8 cellular contexts compared by ENCODE assay signal in genomic region chr1:3747522-3747848, GRCh38. TPM values are rescaled to one million over a fixed set of nuclear protein-coding genes. Genes with fewer than 3 reads are reported as not detected.
DNase-seq lines count a peak whose midpoint lies in the region; ATAC-seq, FAIRE-seq and TF ChIP-seq lines count a peak whose summit lies in the region.

No MANE protein-coding gene starts in this region.

- H3K36me3 Mint-ChIP-seq in activated CD4-positive, alpha-beta T cell treated with anti-CD3 and anti-CD28 coated beads, Interleukin-2, amount 10 ng/mL, durations not matched to agents 24 days and 14 days (ENCODE audit: low read depth): peaks cover 4% of the 10 kb centered on the region
- peaks cover 2% of the 10 kb centered on the region for H3K36me3 Mint-ChIP-seq in astrocyte (ENCODE audit: low read depth, unreplicated experiment)

- no peak for TF ChIP-seq POLR2A in testis (IDR thresholded peaks at IDR 0.05)

- H3K9me3 ChIP-seq in astrocyte (ENCODE audit: insufficient read depth, low read depth, low read length) (no peaks in the 10 kb centered on the region), lower lobe of right lung (no peaks in the 10 kb centered on the region), testis (no peaks in the 10 kb centered on the region)

- no peaks in the 10 kb centered on the region for H3K9me3 Mint-ChIP-seq in activated CD4-positive, alpha-beta T cell treated with anti-CD3 and anti-CD28 coated beads, Interleukin-2, amount 10 ng/mL, durations not matched to agents 24 days and 14 days
- no peaks in the 10 kb centered on the region for H3K9me3 Mint-ChIP-seq in astrocyte (ENCODE audit: unreplicated experiment)

- H3K27me3 ChIP-seq in astrocyte (ENCODE audit: insufficient read depth, low read length) (peaks cover 11% of the 10 kb centered on the region), lower lobe of right lung (ENCODE audit: low read depth) (peaks cover 3% of the 10 kb centered on the region), testis (no peaks in the 10 kb centered on the region)

- H4K20me1 ChIP-seq in astrocyte (ENCODE audit: insufficient read depth, low read length): peaks cover 22% of the 10 kb centered on the region

- no peak for DNase-seq in activated CD4-positive, alpha-beta T cell treated with anti-CD3 and anti-CD28 coated beads, Interleukin-2, amount 10 ng/mL, durations not matched to agents 24 days and 14 days
- no peak for DNase-seq in activated CD4-positive, alpha-beta T cell treated with anti-CD3 and anti-CD28 coated beads for 48 hours
- DNase-seq in astrocyte (ENCODE audit: low read depth): no peak
- no peak for DNase-seq in lower lobe of right lung
- no peak for DNase-seq in testis
- no peak for DNase-seq in LoVo (ENCODE audit: low spot score)
- no peak for DNase-seq in activated effector memory CD4-positive, alpha-beta T cell treated with Interleukin-2 at 50 U/mL for 16 hours

- no peak for FAIRE-seq in astrocyte (lab: Jason Lieb, UNC)

- H3K4me1 ChIP-seq in astrocyte (ENCODE audit: insufficient read depth, low read length): peaks cover 3% of the 10 kb centered on the region
- peaks cover 18% of the 10 kb centered on the region for H3K4me1 ChIP-seq in lower lobe of right lung
- peaks cover 21% of the 10 kb centered on the region for H3K4me1 ChIP-seq in testis

- H3K27me3 Mint-ChIP-seq in activated CD4-positive, alpha-beta T cell treated with anti-CD3 and anti-CD28 coated beads, Interleukin-2, amount 10 ng/mL, durations not matched to agents 24 days and 14 days: no peaks in the 10 kb centered on the region
- peaks cover 12% of the 10 kb centered on the region for H3K27me3 Mint-ChIP-seq in astrocyte (ENCODE audit: low read depth, unreplicated experiment)

- H3K4me2 ChIP-seq in astrocyte (ENCODE audit: low read length): peak overlapping the region; percentile 87

- H3K4me1 Mint-ChIP-seq in activated CD4-positive, alpha-beta T cell treated with anti-CD3 and anti-CD28 coated beads, Interleukin-2, amount 10 ng/mL, durations not matched to agents 24 days and 14 days: peaks cover 18% of the 10 kb centered on the region
- H3K4me1 Mint-ChIP-seq in astrocyte (ENCODE audit: low read depth, unreplicated experiment): no peaks in the 10 kb centered on the region

- TF ChIP-seq CTCF in astrocyte (IDR thresholded peaks at IDR 0.05; ENCODE audit: insufficient read depth, low read depth, low read length): no peak
- no peak for TF ChIP-seq CTCF in lower lobe of right lung (IDR thresholded peaks at IDR 0.05)
- no peak for TF ChIP-seq CTCF in testis (IDR thresholded peaks at IDR 0.05)

- H3K27ac Mint-ChIP-seq in activated CD4-positive, alpha-beta T cell treated with anti-CD3 and anti-CD28 coated beads, Interleukin-2, amount 10 ng/mL, durations not matched to agents 24 days and 14 days: no peak overlapping the region
- peak overlapping the region; percentile 34 for H3K27ac Mint-ChIP-seq in astrocyte (ENCODE audit: unreplicated experiment)

- peaks cover 3% of the 10 kb centered on the region for H3K79me2 ChIP-seq in astrocyte (ENCODE audit: insufficient read depth, low read length)

- ATAC-seq in lower lobe of right lung (no peak), HG03139 (IDR thresholded peaks at IDR 0.05; ENCODE audit: unreplicated experiment) (no peak)

- H3K4me3 Mint-ChIP-seq in activated CD4-positive, alpha-beta T cell treated with anti-CD3 and anti-CD28 coated beads, Interleukin-2, amount 10 ng/mL, durations not matched to agents 24 days and 14 days: peak overlapping the region; percentile 81
- H3K4me3 Mint-ChIP-seq in astrocyte (ENCODE audit: unreplicated experiment): peak overlapping the region; percentile 81

- 32% methylated on average over 6 of the region's 6 CpGs for WGBS in testis, 2 donors

- H3K27ac ChIP-seq in astrocyte (ENCODE audit: low read depth, low read length) (no peak overlapping the region), lower lobe of right lung (peak overlapping the region; percentile 68), testis (peak overlapping the region in 1 of 2 donors; percentile 28)

- peak overlapping the region; percentile 63 for H3K4me3 ChIP-seq in astrocyte (ENCODE audit: insufficient read depth, low read depth, low read length)
- H3K4me3 ChIP-seq in lower lobe of right lung: peak overlapping the region; percentile 78
- peak overlapping the region; percentile 66 to 77 for H3K4me3 ChIP-seq in testis

- H3K36me3 ChIP-seq in astrocyte (ENCODE audit: insufficient read depth, low read length) (no peaks in the 10 kb centered on the region), lower lobe of right lung (peaks cover 10% of the 10 kb centered on the region), testis (ENCODE audit: low read depth, missing control alignments) (no peaks in the 10 kb centered on the region)

- H2AFZ ChIP-seq in astrocyte (ENCODE audit: low read depth, low read length): peak overlapping the region; percentile 75

- H3K9ac ChIP-seq in astrocyte (ENCODE audit: low read length): peak overlapping the region; percentile 77

- intact Hi-C loops in activated CD4-positive, alpha-beta T cell treated with anti-CD3 and anti-CD28 coated beads, Interleukin-2, amount 10 ng/mL, durations not matched to agents 24 days and 14 days (cut with micrococcal nuclease): loop anchor here (1.0 kb wide), 1 partner anchor 49 kb away; the partner anchor contains the start of gene LRRC47
- intact Hi-C loops in lower lobe of right lung (cut with DNase I): no loop called here
- intact Hi-C loops in testis (cut with DNase I; ENCODE audit: low total_unique reads): no loop called here

RNA-seq across cellular contexts. Expression of gene CCDC27, which starts 4.8 kb away (rescaled TPM):
- total RNA-seq in activated CD4-positive, alpha-beta T cell treated with anti-CD3 and anti-CD28 coated beads, Interleukin-2, amount 10 ng/mL, durations not matched to agents 24 days and 14 days: not detected in 2 replicates
- total RNA-seq in astrocyte (not detected in 2 replicates), lower lobe of right lung (not detected), testis (10 to 100 TPM; 10.6 to 18.3 TPM)
- polyA plus RNA-seq in testis (ENCODE audit: insufficient read depth, low read depth, low replicate concordance): 28.4 TPM

RNA-seq across cellular contexts. Expression of gene SMIM1, which starts 25.1 kb away (rescaled TPM):
- 0.66 and 1.4 TPM in 2 replicates for total RNA-seq in activated CD4-positive, alpha-beta T cell treated with anti-CD3 and anti-CD28 coated beads, Interleukin-2, amount 10 ng/mL, durations not matched to agents 24 days and 14 days
- total RNA-seq in astrocyte: 6.4 and 6.6 TPM in 2 replicates
- 8.5 TPM for total RNA-seq in lower lobe of right lung
- 100 to 1,000 TPM; 205 to 213 TPM for total RNA-seq in testis
- polyA plus RNA-seq in testis (ENCODE audit: insufficient read depth, low read depth, low replicate concordance): 92.9 TPM

RNA-seq across cellular contexts. Expression of gene LRRC47, which starts 48.8 kb away (rescaled TPM):
- total RNA-seq in activated CD4-positive, alpha-beta T cell treated with anti-CD3 and anti-CD28 coated beads, Interleukin-2, amount 10 ng/mL, durations not matched to agents 24 days and 14 days: 40.8 and 46.0 TPM in 2 replicates
- 48.7 and 51.5 TPM in 2 replicates for total RNA-seq in astrocyte
- total RNA-seq in lower lobe of right lung: 34.4 TPM
- 10 to 100 TPM; 45.9 to 46.6 TPM for total RNA-seq in testis
- 27.6 TPM for polyA plus RNA-seq in testis (ENCODE audit: insufficient read depth, low read depth, low replicate concordance)

Comparison
In these comparisons a context has a peak if more than half of its experiments do, and no peak if none do; other contexts are left out.
1. RNA of gene CCDC27, which starts 4.8 kb away (total RNA-seq): 10.6 to 18.3 TPM in testis; not detected in activated CD4-positive, alpha-beta T cell treated with anti-CD3 and anti-CD28 coated beads, Interleukin-2, amount 10 ng/mL, durations not matched to agents 24 days and 14 days, not detected in astrocyte and not detected in lower lobe of right lung (single experiment); every median in the first group is over 10 times any median in the second.
2. RNA of gene SMIM1, which starts 25.1 kb away (total RNA-seq): 205 to 213 TPM in testis; 8.5 TPM in lower lobe of right lung (single experiment), 6.4 to 6.6 TPM in astrocyte and 0.66 to 1.4 TPM in activated CD4-positive, alpha-beta T cell treated with anti-CD3 and anti-CD28 coated beads, Interleukin-2, amount 10 ng/mL, durations not matched to agents 24 days and 14 days; every median in the first group is over 10 times any median in the second.
3. Peak in every context shown above with its lines, with median percentiles within 50 percentile points of each other: H3K4me3 ChIP-seq.